12 cellular contexts compared by ENCODE assay signal in the genomic region with DNA sequence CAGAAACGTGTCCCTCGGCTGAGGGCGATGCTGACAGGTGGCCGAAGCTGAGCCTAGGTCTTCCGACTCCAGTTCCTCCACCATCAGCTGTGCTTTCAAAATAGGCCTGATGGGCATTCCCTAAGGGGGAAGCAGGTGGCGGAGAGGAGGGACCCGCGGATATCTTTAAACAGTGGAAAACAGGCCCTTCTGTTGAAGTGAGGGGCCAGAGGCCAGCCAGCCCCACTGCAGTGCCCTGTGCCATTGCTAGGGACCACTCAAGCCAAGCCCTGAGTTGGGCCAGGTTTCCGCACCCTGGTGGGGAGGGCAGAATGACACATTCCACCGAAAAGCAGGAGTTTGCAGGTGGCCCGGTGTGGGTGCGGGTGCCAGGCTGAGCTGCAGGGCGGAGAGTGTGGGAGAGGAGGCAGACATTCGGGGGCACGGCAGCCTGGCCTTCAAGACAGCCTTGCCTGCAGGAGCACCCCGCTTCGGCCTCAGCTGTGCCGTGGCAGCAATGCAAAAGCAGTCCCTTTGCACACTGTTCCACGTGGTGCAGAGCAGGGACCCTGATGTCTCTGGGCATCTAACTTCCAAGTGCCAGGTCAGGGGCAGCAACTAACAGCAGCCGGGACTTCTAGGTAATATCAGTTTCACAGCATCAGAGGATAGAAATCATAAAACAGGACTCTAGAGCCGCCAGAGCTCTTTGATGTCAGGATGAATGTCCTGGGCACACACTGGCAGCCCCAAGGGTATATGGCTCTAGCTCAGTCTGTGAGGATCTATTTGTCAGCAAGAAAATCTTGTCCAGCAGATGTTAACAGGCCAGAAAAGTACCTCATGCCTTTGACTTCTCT. TPM values are rescaled to one million over a fixed set of nuclear protein-coding genes. Genes with fewer than 3 reads are reported as not detected.
A peak's percentile ranks its signal among the peaks of the same experiment; 100 is the strongest.
DNase-seq lines count a peak whose midpoint lies in the region; ATAC-seq, FAIRE-seq and TF ChIP-seq lines count a peak whose summit lies in the region.
"Had no signal": no experiment of that assay in that cellular context is flagged by ENCODE, and none has a peak within 500 bp of the region (broad histone marks: within the 10 kb centered on the region; RNA-seq: fewer than 3 reads in every experiment).

No MANE protein-coding gene starts in this region.

- POLR2A ChIA-PET in GM12878 (lab: Charles Lee): interaction anchor here (1.0 kb wide), 1 partner anchor 17 kb away, joined by 3 read pairs; a partner anchor contains a TSS

- H3K4me2 ChIP-seq in GM12878 (ENCODE audit: control insufficient read depth, insufficient read depth): no peak overlapping the region

- SMC1A ChIA-PET in GM12878 (lab: Charles Lee; ENCODE audit: uncharacterized antibody, unreplicated experiment): interaction anchor here (1.2 kb wide), 1 partner anchor 64 kb away, joined by 3 read pairs; no protein-coding TSS in a partner anchor

- H3K27me3 ChIP-seq in GM12878 (replicated peaks in 1 of 2; ENCODE audit: control insufficient read depth in 2 of 2, insufficient read depth in 2 of 2, low read length in 1 of 2): no peaks in the 10 kb centered on the region
- no peaks in the 10 kb centered on the region for H3K27me3 ChIP-seq in stomach

- intact Hi-C loops in activated naive CD4-positive, alpha-beta T cell treated with anti-CD3 and anti-CD28 coated beads for 36 hours (cut with micrococcal nuclease): no loop called here
- intact Hi-C loops in GM12878 (cut with micrococcal nuclease; ENCODE audit: unreplicated experiment) (no loop called here), stomach (cut with DNase I; ENCODE audit: low total_unique reads) (no loop called here)

- RAD21 ChIA-PET in GM12878 (lab: Charles Lee; ENCODE audit: unreplicated experiment): no interaction called here

- BruUV-seq in GM12878 (replicated peaks; lab: Mats Ljungman, UMichigan): no TSS peak

- H3K4me1 Mint-ChIP-seq in activated naive CD4-positive, alpha-beta T cell treated with anti-CD3 and anti-CD28 coated beads for 36 hours (ENCODE audit: low read depth): peaks cover 22% of the 10 kb centered on the region
- H3K4me1 Mint-ChIP-seq: stimulated activated memory B cell treated with anti-CD40 and anti-IgM and Interleukin-4, amounts not matched to agents 10 μg/mL and 1 μg/mL and 100 μg/mL, for 72 hours had no signal

- TF ChIP-seq POLR2A in GM12878 (IDR thresholded peaks at IDR 0.05; ENCODE audit: low read depth, low read length) (peak; percentile 22), stomach (IDR thresholded peaks at IDR 0.05) (no peak), GM12891 (IDR thresholded peaks at IDR 0.05; ENCODE audit: low read depth, low read length) (no peak)

- no peak for FAIRE-seq in GM12878 (lab: Jason Lieb, UNC)
- FAIRE-seq in GM12891 (lab: Jason Lieb, UNC): no peak
- FAIRE-seq: TTC549 had no signal

- TF ChIP-seq RAD21 in GM12878 (IDR thresholded peaks at IDR 0.05; ENCODE audit: insufficient read depth, low read depth, low read length): no peak

- CTCF ChIA-PET in activated naive CD4-positive, alpha-beta T cell treated with anti-CD3 and anti-CD28 coated beads for 36 hours (lab: Charles Lee): no interaction called here
- CTCF ChIA-PET in GM12878 (lab: Yijun Ruan, JAX): no interaction called here

- TF ChIP-seq CTCF in GM12878 (IDR thresholded peaks at IDR 0.05 in 2 of 3, conservative IDR thresholded peaks at IDR 0.05 in 1 of 3; ENCODE audit: control insufficient read depth in 2 of 3, extremely low read depth in 1 of 3, insufficient read depth in 1 of 3, low read depth in 3 of 3, low read length in 3 of 3) (no peak), stomach (IDR thresholded peaks at IDR 0.05) (no peak)

- H3K9me3 ChIP-seq in GM12878 (replicated peaks; ENCODE audit: control insufficient read depth, insufficient read depth, low read length) (no peaks in the 10 kb centered on the region), mesodermal cell (ENCODE audit: control insufficient read depth, low read length) (no peaks in the 10 kb centered on the region), stomach (no peaks in the 10 kb centered on the region)

- in situ Hi-C loops in GM12878 (cut with MboI): no loop called here

- peaks cover 10 to 25% of the 10 kb centered on the region in 2 experiments for H3K36me3 ChIP-seq in GM12878 (ENCODE audit: control insufficient read depth in 2 of 2, insufficient read depth in 2 of 2, low read length in 1 of 2)
- H3K36me3 ChIP-seq in mesodermal cell (ENCODE audit: control insufficient read depth, insufficient read depth, low read length): peaks cover 64% of the 10 kb centered on the region
- peaks cover 39 to 99% (median 93%) of the 10 kb centered on the region in 4 donors for H3K36me3 ChIP-seq in stomach

- no peak overlapping the region for H3K9ac ChIP-seq in GM12878 (ENCODE audit: control insufficient read depth, insufficient read depth, low read length)

- DNase-seq in activated naive CD4-positive, alpha-beta T cell treated with anti-CD3 and anti-CD28 coated beads, Interleukin-2, amount 50 U/mL, for 72 hours (ENCODE audit: low spot score in 2 of 2): no peak
- no peak for DNase-seq in activated naive CD4-positive, alpha-beta T cell treated with anti-CD3 and anti-CD28 coated beads for 36 hours
- DNase-seq in GM12878 (ENCODE audit: low read depth, low spot score): no peak
- no peak for DNase-seq in stomach
- DNase-seq in NCI-H1694 (lab: John Stamatoyannopoulos, UW): no peak
- DNase-seq in NCI-H146 treated with DMSO at 0.1 percent for 48 hours (lab: John Stamatoyannopoulos, UW; ENCODE audit: unreplicated experiment): no peak
- no peak for DNase-seq in GM12891 (ENCODE audit: insufficient read length, low spot score)
- DNase-seq: NCI-H1048, NCI-H510A treated with DMSO at 0.1 percent for 48 hours had no signal

- H4K20me1 ChIP-seq in GM12878 (ENCODE audit: control insufficient read depth, insufficient read depth): 0 out of 2 replicates have a peak, but pooled peaks cover 2% of the 10 kb centered on the region

- WGBS in GM12878 (ENCODE audit: insufficient coverage, insufficient replicate concordance, low lambda C conversion rate, missing lambda C conversion rate): 88% methylated on average over 21 of the region's 21 CpGs
- WGBS in mesodermal cell (ENCODE audit: insufficient coverage in 2 of 2), 2 experiments: 94 to 99% methylated on average over 17 to 21 of the region's 21 CpGs
- 74 to 84% (median 83%) methylated on average over 15 to 21 of the region's 21 CpGs for WGBS in stomach, 5 donors

- no peaks in the 10 kb centered on the region for H3K36me3 Mint-ChIP-seq in activated naive CD4-positive, alpha-beta T cell treated with anti-CD3 and anti-CD28 coated beads, Interleukin-2, amount 50 U/mL, for 72 hours
- H3K36me3 Mint-ChIP-seq in activated naive CD4-positive, alpha-beta T cell treated with anti-CD3 and anti-CD28 coated beads for 36 hours (ENCODE audit: low read depth): peaks cover 19% of the 10 kb centered on the region

- no peak overlapping the region for H3K27ac ChIP-seq in GM12878 (ENCODE audit: control insufficient read depth, insufficient read depth)
- H3K27ac ChIP-seq in mesodermal cell (ENCODE audit: low read depth, low read length, severe bottlenecking): peak overlapping the region; percentile 45
- peak overlapping the region in 4 of 5 donors; percentile 51 to 71 (median 54) for H3K27ac ChIP-seq in stomach

- H3K4me1 ChIP-seq in GM12878 (ENCODE audit: control insufficient read depth, insufficient read depth, low read length) (no peaks in the 10 kb centered on the region), mesodermal cell (ENCODE audit: control insufficient read depth, insufficient read depth, low read length, poor library complexity, severe bottlenecking) (no peaks in the 10 kb centered on the region), stomach (peaks cover 3 to 64% (median 34%) of the 10 kb centered on the region in 4 donors)

- TF ChIP-seq EP300 in GM12878 (IDR thresholded peaks at IDR 0.05; ENCODE audit: borderline replicate concordance in 1 of 2, control insufficient read depth in 1 of 2, low read depth in 2 of 2, low read length in 2 of 2) (no peak), stomach (IDR thresholded peaks at IDR 0.05) (no peak)

- no peaks in the 10 kb centered on the region for H3K27me3 Mint-ChIP-seq in activated naive CD4-positive, alpha-beta T cell treated with anti-CD3 and anti-CD28 coated beads for 36 hours (ENCODE audit: low read depth)
- H3K27me3 Mint-ChIP-seq: stimulated activated memory B cell treated with anti-CD40 and anti-IgM and Interleukin-4, amounts not matched to agents 10 μg/mL and 1 μg/mL and 100 μg/mL, for 72 hours had no signal

- H3K4me3 Mint-ChIP-seq in activated naive CD4-positive, alpha-beta T cell treated with anti-CD3 and anti-CD28 coated beads for 36 hours: no peak overlapping the region
- H3K4me3 Mint-ChIP-seq: stimulated activated memory B cell treated with anti-CD40 and anti-IgM and Interleukin-4, amounts not matched to agents 10 μg/mL and 1 μg/mL and 100 μg/mL, for 72 hours had no signal

- H3K4me3 ChIP-seq in GM12878 (no peak overlapping the region), mesodermal cell (ENCODE audit: extremely low read depth, insufficient read depth, low read length, poor library complexity, severe bottlenecking) (no peak overlapping the region), stomach (no peak overlapping the region)

- H2AFZ ChIP-seq in GM12878 (ENCODE audit: control insufficient read depth, low read depth, low read length): no peak overlapping the region

- peak overlapping the region; percentile 70 to 77 for H3K27ac Mint-ChIP-seq in activated naive CD4-positive, alpha-beta T cell treated with anti-CD3 and anti-CD28 coated beads, Interleukin-2, amount 50 U/mL, for 72 hours
- no peak overlapping the region for H3K27ac Mint-ChIP-seq in activated naive CD4-positive, alpha-beta T cell treated with anti-CD3 and anti-CD28 coated beads for 36 hours
- H3K27ac Mint-ChIP-seq: stimulated activated memory B cell treated with anti-CD40 and anti-IgM and Interleukin-4, amounts not matched to agents 10 μg/mL and 1 μg/mL and 100 μg/mL, for 72 hours had no signal

- H3K9me3 Mint-ChIP-seq in activated naive CD4-positive, alpha-beta T cell treated with anti-CD3 and anti-CD28 coated beads, Interleukin-2, amount 50 U/mL, for 72 hours: no peaks in the 10 kb centered on the region
- H3K9me3 Mint-ChIP-seq in activated naive CD4-positive, alpha-beta T cell treated with anti-CD3 and anti-CD28 coated beads for 36 hours: no peaks in the 10 kb centered on the region
- H3K9me3 Mint-ChIP-seq: stimulated activated memory B cell treated with anti-CD40 and anti-IgM and Interleukin-4, amounts not matched to agents 10 μg/mL and 1 μg/mL and 100 μg/mL, for 72 hours had no signal

- no peaks in the 10 kb centered on the region for H3K79me2 ChIP-seq in GM12878 (ENCODE audit: control insufficient read depth, insufficient read depth, low read length)

- peak in 1 of 2 donors; percentile 4 for ATAC-seq in activated naive CD4-positive, alpha-beta T cell treated with anti-CD3 and anti-CD28 coated beads, Interleukin-2, amount 50 U/mL, for 72 hours
- ATAC-seq in GM12878: no peak; the same call in 2 of the 3 replicates

RNA-seq across cellular contexts. Expression of a gene that starts 17.2 kb away (rescaled TPM):
- total RNA-seq in activated naive CD4-positive, alpha-beta T cell treated with anti-CD3 and anti-CD28 coated beads, Interleukin-2, amount 50 U/mL, for 72 hours: 100 to 1,000 TPM; 925 to 947 TPM
- total RNA-seq in activated naive CD4-positive, alpha-beta T cell treated with anti-CD3 and anti-CD28 coated beads for 36 hours: 100 to 1,000 TPM; 708 to 713 TPM
- total RNA-seq in GM12878 (2013; cell fraction: nucleolus; rRNA removed): 1,885 and 1,957 TPM in 2 replicates
- total RNA-seq in GM12878 (2014; rRNA removed) (692 and 694 TPM in 2 replicates), GM12878 (2014; rRNA removed; fragmentation: Illumina TruSeq; extraction: Trizol) (683 and 716 TPM in 2 replicates), GM12878 (2021) (603 and 690 TPM in 2 replicates), stomach (1,000 to 10,000 TPM in 1 of 5 donors, 100 to 1,000 TPM in 4; 468 to 1,215 (median 732) TPM)
- polyA plus RNA-seq in GM12878 (2011; ENCODE audit: low read depth): 400 TPM
- polyA plus RNA-seq in GM12878 (2011; rRNA removed) (695 and 934 TPM in 2 replicates), GM12878 (2014; fragmentation: Illumina TruSeq; extraction: Trizol) (691 and 785 TPM in 2 replicates), GM12878 (2014; fragmentation: Nextera tagmentation; extraction: Ambion mirVana) (100 to 1,000 TPM; 184 to 189 TPM), GM12878 (2014; rRNA removed) (780 and 888 TPM in 2 replicates), GM12878 (2016; fragmentation: Nextera tagmentation; extraction: Ambion mirVana) (100 to 1,000 TPM; 542 to 567 TPM), stomach (100 to 1,000 TPM in 2 of 3 donors, 10 to 100 TPM in 1; 87.5 to 193 (median 106) TPM)
- 201 and 239 TPM in 2 replicates for polyA plus RNA-seq in GM12878 (2011; cell fraction: cytosol; rRNA removed)
- 1,317 and 2,141 TPM in 2 replicates for polyA plus RNA-seq in GM12878 (2011; cell fraction: nucleus; rRNA removed)
- 453 and 702 TPM in 2 replicates for polyA plus RNA-seq in GM12878 (2012)
- polyA minus RNA-seq in GM12878 (2011; rRNA and poly(A)+ RNA removed): 330 and 478 TPM in 2 replicates
- polyA minus RNA-seq in GM12878 (2011; cell fraction: cytosol; rRNA and poly(A)+ RNA removed): 349 and 463 TPM in 2 replicates
- polyA minus RNA-seq in GM12878 (2011; cell fraction: nucleus; rRNA and poly(A)+ RNA removed): 907 and 1,891 TPM in 2 replicates
- 398 TPM for polyA plus RNA-seq in mesodermal cell (2013, experiment 1 of 2)
- polyA plus RNA-seq in mesodermal cell (2013, experiment 2 of 2): 401 TPM
- 386 TPM for polyA plus RNA-seq in GM12891 (2012; ENCODE audit: low read depth, missing spikeins)

RNA-seq across cellular contexts. Expression of a gene that starts 55.9 kb away (rescaled TPM):
- 10 to 100 TPM; 30.7 to 60.9 TPM for total RNA-seq in activated naive CD4-positive, alpha-beta T cell treated with anti-CD3 and anti-CD28 coated beads, Interleukin-2, amount 50 U/mL, for 72 hours
- total RNA-seq in activated naive CD4-positive, alpha-beta T cell treated with anti-CD3 and anti-CD28 coated beads for 36 hours: 10 to 100 TPM; 27.8 to 31.0 TPM
- 65.2 and 75.0 TPM in 2 replicates for total RNA-seq in GM12878 (2013; cell fraction: nucleolus; rRNA removed)
- total RNA-seq in GM12878 (2014; rRNA removed): 27.0 and 28.4 TPM in 2 replicates
- total RNA-seq in GM12878 (2014; rRNA removed; fragmentation: Illumina TruSeq; extraction: Trizol): 22.7 and 26.3 TPM in 2 replicates
- total RNA-seq in GM12878 (2021): 28.8 and 36.3 TPM in 2 replicates
- 17.9 TPM for polyA plus RNA-seq in GM12878 (2011; ENCODE audit: low read depth)
- polyA plus RNA-seq in GM12878 (2011; rRNA removed): 18.4 and 19.2 TPM in 2 replicates
- polyA plus RNA-seq in GM12878 (2011; cell fraction: cytosol; rRNA removed): 10.3 and 13.1 TPM in 2 replicates
- polyA plus RNA-seq in GM12878 (2011; cell fraction: nucleus; rRNA removed): 22.2 and 27.2 TPM in 2 replicates
- 22.2 and 23.8 TPM in 2 replicates for polyA plus RNA-seq in GM12878 (2012)
- 22.8 and 26.2 TPM in 2 replicates for polyA plus RNA-seq in GM12878 (2014; fragmentation: Illumina TruSeq; extraction: Trizol)
- 1 to 10 TPM; 5.7 to 8.1 TPM for polyA plus RNA-seq in GM12878 (2014; fragmentation: Nextera tagmentation; extraction: Ambion mirVana)
- 26.7 and 27.2 TPM in 2 replicates for polyA plus RNA-seq in GM12878 (2014; rRNA removed)
- polyA plus RNA-seq in GM12878 (2016; fragmentation: Nextera tagmentation; extraction: Ambion mirVana): 10 to 100 TPM; 23.6 to 25.4 TPM
- polyA minus RNA-seq in GM12878 (2011; rRNA and poly(A)+ RNA removed): 12.7 and 17.7 TPM in 2 replicates
- 5.6 and 7.7 TPM in 2 replicates for polyA minus RNA-seq in GM12878 (2011; cell fraction: cytosol; rRNA and poly(A)+ RNA removed)
- polyA minus RNA-seq in GM12878 (2011; cell fraction: nucleus; rRNA and poly(A)+ RNA removed): 18.5 and 25.8 TPM in 2 replicates
- polyA plus RNA-seq in mesodermal cell (2013, experiment 1 of 2): 33.7 TPM
- 32.1 TPM for polyA plus RNA-seq in mesodermal cell (2013, experiment 2 of 2)
- 100 to 1,000 TPM in 2 of 5 donors, 10 to 100 TPM in 3; 36.7 to 128 (median 55.6) TPM for total RNA-seq in stomach
- 10 to 100 TPM; 26.0 to 31.7 (median 30.7) TPM for polyA plus RNA-seq in stomach
- polyA plus RNA-seq in GM12891 (2012; ENCODE audit: low read depth, missing spikeins): 16.9 TPM
